ENCODE assay signal across 12 cellular contexts in the genomic region with DNA sequence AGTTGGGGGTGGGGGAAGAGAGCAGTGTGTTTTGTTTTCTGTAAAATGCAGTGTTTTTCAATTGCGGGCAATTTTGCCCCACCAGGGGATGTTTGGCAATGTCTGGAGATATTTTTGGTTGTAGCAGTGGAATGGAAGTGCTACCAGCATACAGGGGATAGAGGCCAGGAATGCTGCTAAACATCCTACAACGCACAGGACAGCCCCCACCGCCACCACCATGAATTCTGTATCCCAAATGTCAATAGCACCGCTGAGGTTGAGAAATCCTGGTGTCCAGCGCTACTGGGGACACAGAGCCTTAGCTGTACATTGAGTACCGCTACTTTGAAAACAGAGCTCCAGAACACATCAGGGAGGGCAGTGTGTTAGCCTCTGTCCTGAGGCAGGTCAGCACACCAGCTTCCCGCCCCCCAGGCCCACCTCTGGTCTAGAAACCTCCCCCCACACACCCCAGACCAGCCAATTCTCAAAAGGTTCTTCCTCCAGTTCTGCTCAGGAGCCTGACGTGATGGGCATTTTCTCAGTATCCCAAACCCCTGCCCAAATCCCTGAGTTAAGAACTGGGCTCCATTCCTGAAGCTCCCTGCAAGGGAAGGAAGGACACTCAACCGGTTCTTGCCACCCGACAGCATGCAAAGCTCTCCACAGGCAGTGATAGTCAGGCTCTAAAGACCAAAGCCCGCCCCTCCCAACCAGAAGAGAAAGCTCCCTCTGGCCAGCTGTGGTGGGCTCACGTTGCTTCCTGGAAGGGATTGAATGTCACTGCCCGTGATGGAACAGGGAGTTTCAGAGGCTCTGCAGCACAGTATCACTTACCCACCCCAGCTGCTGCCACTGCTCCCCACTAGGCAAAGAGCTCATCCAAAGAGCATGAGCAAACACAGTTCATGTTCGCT.
DNase-seq lines count a peak whose midpoint lies in the region; ATAC-seq and TF ChIP-seq lines count a peak whose summit lies in the region.
"Had no signal": no experiment of that assay in that cellular context is flagged by ENCODE, and none has a peak within 500 bp of the region (broad histone marks: within the 10 kb centered on the region; RNA-seq: fewer than 3 reads in every experiment).

No MANE protein-coding gene starts in this region.

- no peaks in the 10 kb centered on the region for H3K36me3 ChIP-seq in spleen

- TF ChIP-seq CTCF in spleen (IDR thresholded peaks at IDR 0.05 in 8 of 11, conservative IDR thresholded peaks at IDR 0.05 in 3 of 11), result no peak

- TF ChIP-seq POLR2A in spleen (IDR thresholded peaks at IDR 0.05), result no peak

- no peaks in the 10 kb centered on the region for H3K9me3 ChIP-seq in spleen

- DNase-seq in NCI-H2081 (lab: John Stamatoyannopoulos, UW), result peak; percentile 38 to 67
- no peak for DNase-seq in NCI-H2081 treated with DMSO at 0.1 percent for 48 hours (lab: John Stamatoyannopoulos, UW)
- DNase-seq in NCI-H524 treated with DMSO at 0.1 percent for 48 hours (lab: John Stamatoyannopoulos, UW), result peak; percentile 93
- DNase-seq in fibroblast of gingiva (ENCODE audit: low read depth), result peak; percentile 42
- no peak for DNase-seq in spleen
- no peak for DNase-seq in stimulated activated CD4-positive, alpha-beta T cell treated with anti-CD3 and anti-CD28 coated beads, Interleukin-4, amount 100 ng/mL, for 24 hours
- DNase-seq: activated CD4-positive, alpha-beta T cell treated with anti-CD3 and anti-CD28 coated beads, Interleukin-2, amount 50 U/mL, for 4 hours; activated naive CD4-positive, alpha-beta T cell treated with anti-CD3 and anti-CD28 coated beads for 36 hours; left ventricle myocardium superior; stimulated activated CD4-positive, alpha-beta T cell treated with anti-CD3 and anti-CD28 coated beads, Interleukin-2, amount 100 ng/mL, for 48 hours had no signal

- no peaks in the 10 kb centered on the region for H3K27me3 ChIP-seq in spleen (replicated peaks in 1 of 7)

- ATAC-seq in GM18868 (IDR thresholded peaks at IDR 0.05; ENCODE audit: unreplicated experiment) (no peak), GM21737 (IDR thresholded peaks at IDR 0.05; ENCODE audit: unreplicated experiment) (no peak)
- ATAC-seq: left ventricle myocardium superior had no signal

- intact Hi-C loops in spleen (cut with DNase I; ENCODE audit: low total_unique reads), result no loop called here

- H3K4me3 ChIP-seq in spleen, result no peak overlapping the region

- 66 to 85% (median 77%) methylated on average over 13 to 14 of the region's 14 CpGs for WGBS in spleen, 5 donors

- H3K4me1 ChIP-seq in spleen, result peaks cover 3 to 58% (median 33%) of the 10 kb centered on the region in 6 donors

- peak overlapping the region in 6 of 8 donors; percentile 15 to 96 (median 60) for H3K27ac ChIP-seq in spleen

Comparison
In these comparisons a context has a peak if more than half of its experiments do, and no peak if none do; other contexts are left out.
1. DNase-seq: peak in NCI-H2081 (2 of 2), NCI-H524 treated with DMSO at 0.1 percent for 48 hours (single experiment) and fibroblast of gingiva (single experiment); none in NCI-H2081 treated with DMSO at 0.1 percent for 48 hours (single experiment), spleen (single experiment) and stimulated activated CD4-positive, alpha-beta T cell treated with anti-CD3 and anti-CD28 coated beads, Interleukin-4, amount 100 ng/mL, for 24 hours (single experiment).